In the genomic region with DNA sequence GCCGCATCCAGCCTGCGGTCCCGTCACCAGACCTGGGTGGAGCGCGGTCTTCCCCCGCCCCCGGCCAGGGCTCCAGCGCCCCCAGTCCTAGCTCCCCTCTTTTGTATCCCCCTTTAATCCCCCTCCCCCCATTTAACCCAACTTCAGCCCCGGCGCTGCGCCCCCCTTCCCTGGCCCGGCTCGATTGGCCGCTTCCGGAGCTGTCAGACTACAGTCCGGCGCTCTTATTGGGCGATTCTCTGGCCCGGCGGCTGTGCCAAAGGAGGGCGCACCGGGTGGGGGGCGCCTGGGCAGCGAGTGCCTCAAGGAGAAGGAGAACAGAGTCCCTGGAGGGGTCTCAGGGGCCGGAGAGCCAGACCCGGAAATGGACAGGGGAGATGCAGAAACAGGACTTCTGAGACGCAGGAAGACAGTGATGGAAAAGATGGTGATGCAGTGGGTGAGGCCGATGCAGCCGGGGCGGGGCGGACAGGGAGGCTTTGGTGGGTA, we compare ENCODE assay signal across 8 cellular contexts. TPM values are rescaled to one million over a fixed set of nuclear protein-coding genes. Genes with fewer than 3 reads are reported as not detected.
A peak's percentile ranks its signal among the peaks of the same experiment; 100 is the strongest.
DNase-seq lines count a peak whose midpoint lies in the region; ATAC-seq and TF ChIP-seq lines count a peak whose summit lies in the region.

No MANE protein-coding gene starts in this region.

- peaks cover 5% of the 10 kb centered on the region for H4K20me1 ChIP-seq in neural progenitor cell (ENCODE audit: low read depth)

- peak overlapping the region; percentile 87 for H3K4me2 ChIP-seq in neural progenitor cell

- H3K36me3 ChIP-seq in BE2C (no peaks in the 10 kb centered on the region), Panc1 (ENCODE audit: control insufficient read depth, insufficient read depth, low read length) (no peaks in the 10 kb centered on the region), neural progenitor cell (no peaks in the 10 kb centered on the region)

- peak overlapping the region; percentile 83 for H3K4me3 Mint-ChIP-seq in neural progenitor cell

- ATAC-seq in Panc1 (peak; percentile 43), HG03025 (IDR thresholded peaks at IDR 0.05; ENCODE audit: low FRiP score, unreplicated experiment) (no peak), GM18909 (IDR thresholded peaks at IDR 0.05; ENCODE audit: poor library complexity, unreplicated experiment) (no peak)

- CTCF ChIA-PET in Panc1 (lab: Charles Lee), result interaction anchor here (0.5 kb wide), 1 partner anchor 87 kb away, joined by 3 read pairs; no protein-coding TSS in a partner anchor

- POLR2A ChIA-PET in Panc1 (lab: Charles Lee), result no interaction called here

- H3K4me3 ChIP-seq in BE2C (ENCODE audit: low read depth, low read length) (peak overlapping the region; percentile 68), Panc1 (ENCODE audit: low read depth in 2 of 2, low read length in 2 of 2) (peak overlapping the region; percentile 43 to 52), fibroblast of pulmonary artery (replicated peaks; ENCODE audit: low read depth, low read length) (peak overlapping the region; percentile 50), neural progenitor cell (peak overlapping the region; percentile 85)

- TF ChIP-seq CTCF in BE2C (IDR thresholded peaks at IDR 0.05; ENCODE audit: low read depth, low read length) (no peak), Panc1 (IDR thresholded peaks at IDR 0.05) (no peak), fibroblast of pulmonary artery (IDR thresholded peaks at IDR 0.05; ENCODE audit: low read length, missing control alignments) (no peak), neural progenitor cell (IDR thresholded peaks at IDR 0.05) (no peak)

- intact Hi-C loops in Panc1 (cut with micrococcal nuclease; ENCODE audit: unreplicated experiment), result loop anchor here (2.0 kb wide), 1 partner anchor 13 kb away; no protein-coding TSS in a partner anchor

- H3K4me1 Mint-ChIP-seq in neural progenitor cell, result peaks cover 9% of the 10 kb centered on the region

- H3K4me1 ChIP-seq in BE2C, result no peaks in the 10 kb centered on the region
- no peaks in the 10 kb centered on the region; the same call in 1 of the 2 replicates for H3K4me1 ChIP-seq in Panc1 (ENCODE audit: control insufficient read depth, insufficient read depth, low read length)
- peaks cover 8% of the 10 kb centered on the region for H3K4me1 ChIP-seq in neural progenitor cell

- peaks cover 3% of the 10 kb centered on the region for H3K9me3 Mint-ChIP-seq in neural progenitor cell

- peaks cover 20% of the 10 kb centered on the region for H3K27me3 ChIP-seq in BE2C
- peaks cover 26% of the 10 kb centered on the region for H3K27me3 ChIP-seq in Panc1 (ENCODE audit: control insufficient read depth, insufficient read depth, low read length)
- H3K27me3 ChIP-seq in neural progenitor cell, result peaks cover 90% of the 10 kb centered on the region

- H3K9ac ChIP-seq in neural progenitor cell, result no peak overlapping the region

- no peaks in the 10 kb centered on the region for H3K79me2 ChIP-seq in neural progenitor cell (ENCODE audit: low read depth)

- DNase-seq in BE2C (peak; percentile 51), Panc1 (ENCODE audit: low read depth, low spot score) (no peak), fibroblast of pulmonary artery (ENCODE audit: low read depth) (no peak), neural progenitor cell (ENCODE audit: low spot score) (peak; percentile 77), NCI-H2029 treated with DMSO at 0.1 percent for 48 hours (lab: John Stamatoyannopoulos, UW) (no peak)
- DNase-seq in activated CD4-positive, alpha-beta T cell treated with anti-CD3 and anti-CD28 coated beads, Interleukin-2, amount 50 U/mL, for 4 hours, result no peak

- no TSS peak for BruUV-seq in Panc1 (replicated peaks; lab: Mats Ljungman, UMichigan)

- no peaks in the 10 kb centered on the region for H3K9me3 ChIP-seq in BE2C
- H3K9me3 ChIP-seq in Panc1 (ENCODE audit: control insufficient read depth, insufficient read depth, low read depth, low read length), result no peaks in the 10 kb centered on the region
- H3K9me3 ChIP-seq in neural progenitor cell (ENCODE audit: low read depth), result no peaks in the 10 kb centered on the region

- H3K27me3 Mint-ChIP-seq in neural progenitor cell (ENCODE audit: insufficient read depth, low read depth), result peaks cover 47% of the 10 kb centered on the region

- peaks cover 3% of the 10 kb centered on the region for H3K36me3 Mint-ChIP-seq in neural progenitor cell

- H3F3A ChIP-seq in neural progenitor cell (ENCODE audit: low read depth), result peaks cover 20% of the 10 kb centered on the region

- no peak overlapping the region for H3K27ac Mint-ChIP-seq in neural progenitor cell

- in situ Hi-C loops in Panc1 (cut with HindIII; ENCODE audit: low pct_unique_long_range_greater_than_20kb, low sequenced_read_pairs), result no loop called here

- no peak overlapping the region for H3K27ac ChIP-seq in Panc1 (ENCODE audit: low read length)
- no peak overlapping the region for H3K27ac ChIP-seq in neural progenitor cell

- peak overlapping the region; percentile 99 for H2AFZ ChIP-seq in neural progenitor cell (replicated peaks)

RNA-seq across cellular contexts. Expression of gene ADCY5, which starts 1.1 kb away (rescaled TPM):
- 10.2 TPM for polyA plus RNA-seq in BE2C (2012; ENCODE audit: insufficient read depth, insufficient read length, low read depth)
- 1.4 TPM for total RNA-seq in Panc1 (2021; ENCODE audit: unreplicated experiment)
- 2.5 TPM for polyA plus RNA-seq in Panc1 (2012; ENCODE audit: insufficient read length)
- 1.0 and 1.6 TPM in 2 replicates for total RNA-seq in neural progenitor cell (ENCODE audit: low replicate concordance)

Comparison
In these comparisons a context has a peak if more than half of its experiments do, and no peak if none do; other contexts are left out.
1. DNase-seq: peak in BE2C (single experiment) and neural progenitor cell (single experiment); none in Panc1 (single experiment), fibroblast of pulmonary artery (single experiment), NCI-H2029 treated with DMSO at 0.1 percent for 48 hours (single experiment) and activated CD4-positive, alpha-beta T cell treated with anti-CD3 and anti-CD28 coated beads, Interleukin-2, amount 50 U/mL, for 4 hours (0 of 2).
2. Peak in every context shown above with its lines, with median percentiles within 50 percentile points of each other: H3K4me3 ChIP-seq.